18 cellular contexts compared by ENCODE assay signal in the genomic region with DNA sequence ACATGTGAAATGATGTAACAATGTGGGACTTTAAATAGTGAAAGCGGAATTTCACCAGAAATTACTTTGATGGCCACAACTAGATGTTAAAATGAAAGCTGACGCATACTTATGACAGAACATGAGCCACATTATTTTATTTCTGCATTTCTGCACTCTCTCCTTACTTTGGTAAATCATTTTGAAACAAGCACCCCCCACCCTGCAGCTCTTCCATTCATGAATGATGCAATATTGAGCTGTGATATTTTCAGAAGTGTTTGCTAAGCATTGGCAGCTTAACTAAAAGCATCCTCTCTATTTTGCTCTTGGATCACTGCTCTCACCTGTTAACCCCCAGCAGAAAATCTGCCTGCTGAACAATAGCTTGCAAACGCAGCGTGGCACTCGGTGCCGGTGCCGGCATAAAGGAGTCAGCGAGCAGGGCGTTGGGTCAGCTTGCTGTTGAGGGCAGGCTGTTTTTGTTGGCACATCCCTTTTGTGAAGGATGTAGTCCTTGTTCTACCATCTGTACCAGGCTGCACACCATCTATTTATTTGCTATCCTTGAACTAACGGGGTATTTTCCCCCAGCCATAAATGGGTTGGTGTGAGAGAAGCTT. TPM values are rescaled to one million over a fixed set of nuclear protein-coding genes. Genes with fewer than 3 reads are reported as not detected.
DNase-seq lines count a peak whose midpoint lies in the region; ATAC-seq lines count a peak whose summit lies in the region.
"Had no signal": no experiment of that assay in that cellular context is flagged by ENCODE, and none has a peak within 500 bp of the region (broad histone marks: within the 10 kb centered on the region; RNA-seq: fewer than 3 reads in every experiment).

No MANE protein-coding gene starts in this region.

- DNase-seq in NCI-H1105 treated with DMSO at 0.1 percent for 48 hours (lab: John Stamatoyannopoulos, UW) (peak; percentile 35), NCI-H1105 (lab: John Stamatoyannopoulos, UW) (no peak), MV-4-11 (lab: John Stamatoyannopoulos, UW) (peak; percentile 39), NCI-H2227 treated with DMSO at 0.1 percent for 48 hours (lab: John Stamatoyannopoulos, UW) (peak; percentile 42), cerebellum (ENCODE audit: low spot score) (peak; percentile 75), NCI-H2171 (lab: John Stamatoyannopoulos, UW) (no peak), iPS-NIHi11 (ENCODE audit: low spot score) (no peak)
- DNase-seq: 8988T; BE2C; CD4-positive, alpha-beta T cell; HCEC 1CT; KG1; NCI-H1048; NCI-H2081 treated with DMSO at 0.1 percent for 48 hours; NCI-H446; Right ventricle myocardium superior; T-cell had no signal

- ATAC-seq in HG03045 (IDR thresholded peaks at IDR 0.05; ENCODE audit: unreplicated experiment): no peak
- ATAC-seq: T-cell had no signal

RNA-seq across cellular contexts. Expression of a gene that starts 30.9 kb away (rescaled TPM):
- 157 TPM for total RNA-seq in cerebellum
- total RNA-seq: CD4-positive, alpha-beta T cell; T-cell had no signal

Comparison
In these comparisons a context has a peak if more than half of its experiments do, and no peak if none do; other contexts are left out.
1. DNase-seq: peak in NCI-H1105 treated with DMSO at 0.1 percent for 48 hours (single experiment), MV-4-11 (single experiment), NCI-H2227 treated with DMSO at 0.1 percent for 48 hours (single experiment) and cerebellum (single experiment); none in NCI-H1105 (single experiment), NCI-H2171 (single experiment) and iPS-NIHi11 (single experiment).